In genomic region chr11:72103754-72104167, GRCh38 we compare ENCODE assay signal across 8 cellular contexts. TPM values are rescaled to one million over a fixed set of nuclear protein-coding genes. Genes with fewer than 3 reads are reported as not detected.
DNase-seq lines count a peak whose midpoint lies in the region; ATAC-seq and TF ChIP-seq lines count a peak whose summit lies in the region.

No MANE protein-coding gene starts in this region.

- H3K9me3 ChIP-seq in NT2/D1 (ENCODE audit: insufficient read depth, low read length), result no peaks in the 10 kb centered on the region
- no peaks in the 10 kb centered on the region for H3K9me3 ChIP-seq in duodenal mucosa (ENCODE audit: control insufficient read depth in 1 of 2, low read length in 2 of 2)

- peak overlapping the region; percentile 11 for H3K9ac ChIP-seq in NT2/D1 (ENCODE audit: insufficient read length, low read depth)
- H3K9ac ChIP-seq in duodenal mucosa (ENCODE audit: low read depth in 1 of 2, low read length in 2 of 2), result peak overlapping the region; percentile 36 to 73

- peak overlapping the region; percentile 81 for H3K27ac Mint-ChIP-seq in neural crest cell (ENCODE audit: unreplicated experiment)

- H3K27me3 ChIP-seq in BJ (ENCODE audit: control insufficient read depth, insufficient read depth, low read length) (no peaks in the 10 kb centered on the region), NT2/D1 (ENCODE audit: insufficient read depth, insufficient read length) (no peaks in the 10 kb centered on the region), duodenal mucosa (ENCODE audit: control insufficient read depth in 1 of 2, insufficient read depth in 2 of 2, low read length in 2 of 2) (no peaks in the 10 kb centered on the region)

- CTCF ChIA-PET in BJ (lab: Yijun Ruan, JAX), result interaction anchor here (2.7 kb wide), 1 partner anchor 40 kb away, joined by 9 read pairs; no protein-coding TSS in a partner anchor

- H3K36me3 Mint-ChIP-seq in neural crest cell (ENCODE audit: low read depth), result peaks cover 6% of the 10 kb centered on the region

- no peaks in the 10 kb centered on the region for H3K27me3 Mint-ChIP-seq in neural crest cell (ENCODE audit: low read depth)

- DNase-seq in BJ (ENCODE audit: low read depth) (no peak), NT2/D1 (ENCODE audit: low read depth, low spot score) (no peak), neural crest cell (ENCODE audit: low read depth, low spot score) (no peak), DMS 273 treated with DMSO at 0.1 percent for 48 hours (lab: John Stamatoyannopoulos, UW) (no peak), epidermal melanocyte (ENCODE audit: insufficient read length, low spot score) (no peak)

- H3K4me3 ChIP-seq in BJ (ENCODE audit: low read depth, low read length) (peak overlapping the region; percentile 28), NT2/D1 (ENCODE audit: insufficient read length, low read depth) (peak overlapping the region; percentile 19), duodenal mucosa (ENCODE audit: low read depth in 1 of 2, low read length in 2 of 2) (peak overlapping the region; percentile 68 to 71)

- peaks cover 3% of the 10 kb centered on the region for H3K9me3 Mint-ChIP-seq in neural crest cell

- TF ChIP-seq CTCF in BJ (IDR thresholded peaks at IDR 0.05; ENCODE audit: insufficient read depth, low read depth, low read length) (no peak), neural crest cell (conservative IDR thresholded peaks at IDR 0.05) (peak; percentile 46)

- H3K4me1 Mint-ChIP-seq in neural crest cell, result peaks cover 37% of the 10 kb centered on the region

- peak overlapping the region; percentile 89 for H3K4me3 Mint-ChIP-seq in neural crest cell

- POLR2A ChIA-PET in BJ (lab: Charles Lee), result no interaction called here

- peak overlapping the region; percentile 75 for H3K27ac ChIP-seq in duodenal mucosa (ENCODE audit: low read depth, low read length)

- H3K36me3 ChIP-seq in BJ (ENCODE audit: control insufficient read depth, insufficient read depth, low read length), result peaks cover 5% of the 10 kb centered on the region
- H3K36me3 ChIP-seq in NT2/D1 (ENCODE audit: insufficient read depth, insufficient read length, low read length), result peaks cover 51% of the 10 kb centered on the region
- peaks cover 7 to 35% of the 10 kb centered on the region in 2 donors for H3K36me3 ChIP-seq in duodenal mucosa (ENCODE audit: control insufficient read depth in 1 of 2, insufficient read depth in 2 of 2, low read length in 2 of 2)

- H3K4me1 ChIP-seq in NT2/D1 (ENCODE audit: insufficient read depth, insufficient read length) (no peaks in the 10 kb centered on the region), duodenal mucosa (ENCODE audit: control insufficient read depth in 1 of 2, insufficient read depth in 2 of 2, low read length in 2 of 2) (peaks cover 35 to 40% of the 10 kb centered on the region in 2 donors)

- ATAC-seq in HG02884 (IDR thresholded peaks at IDR 0.05; ENCODE audit: unreplicated experiment), result no peak
- no peak for ATAC-seq in HG02938 (IDR thresholded peaks at IDR 0.05; ENCODE audit: unreplicated experiment)

RNA-seq across cellular contexts. Expression of gene LAMTOR1, which starts 0.7 kb away (rescaled TPM):
- 105 and 145 TPM in 2 replicates for polyA plus RNA-seq in BJ (2011; rRNA removed)
- 162 and 286 TPM in 2 replicates for polyA minus RNA-seq in BJ (2011; rRNA and poly(A)+ RNA removed)
- 79.1 and 79.6 TPM in 2 replicates for total RNA-seq in neural crest cell

RNA-seq across cellular contexts. Expression of gene TOMT, which starts 2.0 kb away (rescaled TPM):
- not detected in 2 replicates for polyA plus RNA-seq in BJ (2011; rRNA removed)
- not detected in 2 replicates for polyA minus RNA-seq in BJ (2011; rRNA and poly(A)+ RNA removed)
- total RNA-seq in neural crest cell, result not detected in 2 replicates

RNA-seq across cellular contexts. Expression of gene ANAPC15, which starts 8.7 kb away (rescaled TPM):
- polyA plus RNA-seq in BJ (2011; rRNA removed), result 51.5 and 54.3 TPM in 2 replicates
- 24.2 and 34.7 TPM in 2 replicates for polyA minus RNA-seq in BJ (2011; rRNA and poly(A)+ RNA removed)
- total RNA-seq in neural crest cell, result 68.4 and 74.5 TPM in 2 replicates

RNA-seq across cellular contexts. Expression of gene LRRC51, which starts 23.1 kb away (rescaled TPM):
- 9.8 TPM in 2 replicates for polyA plus RNA-seq in BJ (2011; rRNA removed)
- polyA minus RNA-seq in BJ (2011; rRNA and poly(A)+ RNA removed), result 4.2 and 10.7 TPM in 2 replicates
- 11.6 and 13.5 TPM in 2 replicates for total RNA-seq in neural crest cell

RNA-seq across cellular contexts. Expression of gene NUMA1, which starts 23.4 kb away (rescaled TPM):
- polyA plus RNA-seq in BJ (2011; rRNA removed), result 87.1 and 120 TPM in 2 replicates
- polyA minus RNA-seq in BJ (2011; rRNA and poly(A)+ RNA removed), result 172 and 241 TPM in 2 replicates
- 173 and 179 TPM in 2 replicates for total RNA-seq in neural crest cell

Comparison
In these comparisons a context has a peak if more than half of its experiments do, and no peak if none do; other contexts are left out.
1. H3K4me3 ChIP-seq: peak in every context shown above with its lines; median percentile 70 in duodenal mucosa; 28 in BJ; 19 in NT2/D1.